Comparison of ENCODE assay signal across 1 cellular context in the genomic region with DNA sequence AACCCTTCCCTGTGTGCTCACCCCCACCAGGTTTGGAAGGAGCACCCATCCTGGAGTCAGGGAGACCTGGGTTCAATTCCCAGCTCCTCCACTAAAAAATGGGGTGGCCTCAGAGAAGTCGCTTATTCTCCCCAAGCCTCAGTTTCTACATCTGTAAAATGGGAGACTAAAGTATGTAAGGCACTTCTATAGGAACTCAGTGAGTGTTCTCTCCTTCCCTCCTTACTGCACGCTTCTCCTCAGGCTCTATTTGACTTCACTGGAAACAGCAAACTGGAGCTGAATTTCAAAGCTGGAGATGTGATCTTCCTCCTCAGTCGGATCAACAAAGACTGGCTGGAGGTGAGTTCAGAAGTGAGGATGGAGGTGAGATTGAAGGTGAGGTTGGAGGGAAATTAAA.
TF ChIP-seq lines count a peak whose summit lies in the region.

No MANE protein-coding gene starts in this region.

TF ChIP-seq in WTC11, 78 proteins besides CTCF, POLR2A, EP300 and RAD21:
- no peak for TF ChIP-seq ZBTB21 (CRISPR knock-in tag; IDR thresholded peaks at IDR 0.05; ENCODE audit: borderline replicate concordance)
- TF ChIP-seq ESRRA (CRISPR knock-in tag; IDR thresholded peaks at IDR 0.05; ENCODE audit: borderline replicate concordance), result no peak
